18 cellular contexts compared by ENCODE assay signal in the genomic region with DNA sequence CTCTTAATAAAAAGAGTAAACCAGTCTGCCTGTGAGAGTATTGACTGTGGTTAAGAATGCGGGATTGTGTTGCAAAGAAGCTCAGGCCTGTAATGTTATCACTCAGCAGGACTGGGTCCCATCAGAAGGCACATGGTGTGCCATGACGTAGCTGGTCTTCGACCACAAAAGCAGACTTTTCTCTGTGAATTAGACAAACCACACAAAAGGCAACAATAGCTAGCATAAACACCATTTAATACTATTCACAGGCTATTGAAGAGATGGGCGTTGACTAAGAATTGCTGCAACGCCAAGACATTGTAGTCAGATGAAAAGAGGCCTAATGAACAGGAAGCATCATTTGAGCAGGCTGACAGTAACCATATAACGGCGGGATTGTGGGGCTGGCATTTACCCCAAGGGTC.
DNase-seq lines count a peak whose midpoint lies in the region; ATAC-seq and TF ChIP-seq lines count a peak whose summit lies in the region.
"Had no signal": no experiment of that assay in that cellular context is flagged by ENCODE, and none has a peak within 500 bp of the region (broad histone marks: within the 10 kb centered on the region; RNA-seq: fewer than 3 reads in every experiment).

No MANE protein-coding gene starts in this region.

- H3K4me1 Mint-ChIP-seq in GM23338, result peaks cover 27% of the 10 kb centered on the region
- H3K4me1 Mint-ChIP-seq in CD4-positive, alpha-beta memory T cell, result no peaks in the 10 kb centered on the region
- H3K4me1 Mint-ChIP-seq: activated B cell treated with CpG ODN at 0.5 μM for 24 hours; CD8-positive, alpha-beta memory T cell had no signal

- TF ChIP-seq RAD21 in neural cell (conservative IDR thresholded peaks at IDR 0.05), result no peak

- H3F3A ChIP-seq in GM23338 (replicated peaks; ENCODE audit: low read depth) (no peaks in the 10 kb centered on the region), neural cell (ENCODE audit: insufficient read depth, low read length, poor library complexity, severe bottlenecking) (peaks cover 4% of the 10 kb centered on the region)

- intact Hi-C loops in CD4-positive, alpha-beta memory T cell (cut with micrococcal nuclease), result no loop called here

- H3K4me2 ChIP-seq in GM23338 (peak overlapping the region; percentile 21; the same call in 1 of the 2 replicates), neural cell (ENCODE audit: low read length) (no peak overlapping the region)

- H3K36me3 Mint-ChIP-seq in GM23338 (ENCODE audit: low read depth), result no peaks in the 10 kb centered on the region; the same call in 2 of the 3 replicates
- no peaks in the 10 kb centered on the region for H3K36me3 Mint-ChIP-seq in CD4-positive, alpha-beta memory T cell
- H3K36me3 Mint-ChIP-seq: CD8-positive, alpha-beta memory T cell had no signal

- TF ChIP-seq CTCF in GM23338 (conservative IDR thresholded peaks at IDR 0.05; ENCODE audit: low read depth in 2 of 2) (no peak), neural cell (IDR thresholded peaks at IDR 0.05; ENCODE audit: poor library complexity, severe bottlenecking) (no peak)

- peaks cover 27% of the 10 kb centered on the region for H3K4me1 ChIP-seq in GM23338 (ENCODE audit: insufficient read depth)
- H3K4me1 ChIP-seq in CD4-positive, alpha-beta memory T cell (ENCODE audit: insufficient read depth, low read length), result no peaks in the 10 kb centered on the region

- H3K27me3 ChIP-seq in GM23338 (ENCODE audit: insufficient read depth), result no peaks in the 10 kb centered on the region
- no peaks in the 10 kb centered on the region for H3K27me3 ChIP-seq in neural cell (ENCODE audit: insufficient read depth, low read depth, low read length)
- H3K27me3 ChIP-seq in CD4-positive, alpha-beta memory T cell (ENCODE audit: insufficient read depth, low read length), result no peaks in the 10 kb centered on the region
- H3K27me3 ChIP-seq: ovary had no signal

- peaks cover 5% of the 10 kb centered on the region for H3K27me3 Mint-ChIP-seq in GM23338 (ENCODE audit: insufficient read depth, low read depth, poor library complexity)
- peaks cover 7 to 11% of the 10 kb centered on the region in 2 donors for H3K27me3 Mint-ChIP-seq in CD4-positive, alpha-beta memory T cell
- H3K27me3 Mint-ChIP-seq: activated B cell treated with CpG ODN at 0.5 μM for 24 hours had no signal

- no peak overlapping the region for H3K4me3 ChIP-seq in GM23338
- H3K4me3 ChIP-seq in neural cell (ENCODE audit: low read length), result no peak overlapping the region
- no peak overlapping the region for H3K4me3 ChIP-seq in CD4-positive, alpha-beta memory T cell (ENCODE audit: low read length in 2 of 2)
- H3K4me3 ChIP-seq: ovary, skin epidermis, thoracic aorta had no signal

- H4K20me1 ChIP-seq in GM23338 (replicated peaks; ENCODE audit: insufficient read depth), result no peaks in the 10 kb centered on the region
- no peaks in the 10 kb centered on the region for H4K20me1 ChIP-seq in neural cell (ENCODE audit: insufficient read depth)

- CTCF ChIA-PET in CD4-positive, alpha-beta memory T cell (lab: Charles Lee; ENCODE audit: partially characterized antibody), result no interaction called here

- no peak overlapping the region for H3K27ac Mint-ChIP-seq in GM23338
- H3K27ac Mint-ChIP-seq in CD4-positive, alpha-beta memory T cell, result no peak overlapping the region
- H3K27ac Mint-ChIP-seq: activated B cell treated with CpG ODN at 0.5 μM for 24 hours; activated T-helper 1 cell treated with anti-CD3 and anti-CD28 coated beads, Interleukin-12 subunit alpha, Interleukin-12 subunit beta, Interleukin-2, Interleukin-4 antibody, amounts not matched to agents 30 ng/mL and 10 ng/mL and 1 ng/mL, durations not matched to agents 14 hours and 24 hours and 36 hours; CD8-positive, alpha-beta memory T cell; T-helper 1 cell treated with Interleukin-12 subunit alpha and Interleukin-12 subunit beta and Interleukin-4 antibody, amounts not matched to agents 30 μg/mL and 1 μg/mL, for 36 hours had no signal

- ATAC-seq in GM23338 (peak; percentile 91), HG02852 (IDR thresholded peaks at IDR 0.05; ENCODE audit: unreplicated experiment) (no peak), GM18873 (IDR thresholded peaks at IDR 0.05; ENCODE audit: low FRiP score, unreplicated experiment) (no peak)
- ATAC-seq: left ventricle myocardium superior had no signal

- DNase-seq in GM23338 (ENCODE audit: low spot score) (peak; percentile 50), NCI-H2107 treated with DMSO at 0.1 percent for 48 hours (lab: John Stamatoyannopoulos, UW; ENCODE audit: unreplicated experiment) (peak; percentile 98), caudate nucleus (lab: John Stamatoyannopoulos, UW) (peak in 39 of 61 donors; percentile 4 to 73 (median 22)), SKM-1 (lab: John Stamatoyannopoulos, UW; ENCODE audit: unreplicated experiment) (no peak)
- no peak for DNase-seq in CD4-positive, alpha-beta memory T cell
- DNase-seq: activated B cell treated with CpG ODN at 0.5 μM for 24 hours; CD8-positive, alpha-beta memory T cell; left ventricle myocardium superior; NCI-H2227 treated with DMSO at 0.1 percent for 48 hours; ovary; SHP77 had no signal

- no peaks in the 10 kb centered on the region for H3K9me3 ChIP-seq in neural cell (ENCODE audit: low read length)
- H3K9me3 ChIP-seq in CD4-positive, alpha-beta memory T cell (ENCODE audit: control insufficient read depth in 1 of 2, low read length in 2 of 2), result no peaks in the 10 kb centered on the region
- H3K9me3 ChIP-seq: ovary, thoracic aorta had no signal

- POLR2A ChIA-PET in CD4-positive, alpha-beta memory T cell (lab: Charles Lee; ENCODE audit: partially characterized antibody), result no interaction called here

- no peak overlapping the region for H3K9ac ChIP-seq in neural cell (ENCODE audit: low read length)

- H3K9me2 ChIP-seq in GM23338 (ENCODE audit: insufficient read depth) (0 out of 2 replicates have a peak, but pooled peaks cover 7% of the 10 kb centered on the region), neural cell (ENCODE audit: insufficient read depth, low read length) (no peaks in the 10 kb centered on the region)

- H3K9me3 Mint-ChIP-seq in GM23338, result no peaks in the 10 kb centered on the region
- peaks cover 0 to 5% (median 0%) of the 10 kb centered on the region in 8 donors for H3K9me3 Mint-ChIP-seq in CD4-positive, alpha-beta memory T cell
- H3K9me3 Mint-ChIP-seq: activated B cell treated with CpG ODN at 0.5 μM for 24 hours; activated T-helper 1 cell treated with anti-CD3 and anti-CD28 coated beads, Interleukin-12 subunit alpha, Interleukin-12 subunit beta, Interleukin-2, Interleukin-4 antibody, amounts not matched to agents 30 ng/mL and 10 ng/mL and 1 ng/mL, durations not matched to agents 14 hours and 24 hours and 36 hours; T-helper 1 cell treated with Interleukin-12 subunit alpha and Interleukin-12 subunit beta and Interleukin-4 antibody, amounts not matched to agents 30 μg/mL and 1 μg/mL, for 36 hours had no signal

- H2AFZ ChIP-seq in GM23338, result peak overlapping the region; percentile 40; the same call in 1 of the 2 replicates
- H2AFZ ChIP-seq in neural cell (ENCODE audit: low read depth, low read length), result peak overlapping the region; percentile 34

- H3K79me2 ChIP-seq in GM23338 (replicated peaks; ENCODE audit: insufficient read depth) (no peaks in the 10 kb centered on the region), neural cell (replicated peaks; ENCODE audit: insufficient read depth, low read length) (no peaks in the 10 kb centered on the region)

- no peak overlapping the region for H3K4me3 Mint-ChIP-seq in GM23338
- no peak overlapping the region for H3K4me3 Mint-ChIP-seq in CD4-positive, alpha-beta memory T cell
- H3K4me3 Mint-ChIP-seq: activated B cell treated with CpG ODN at 0.5 μM for 24 hours; activated T-helper 1 cell treated with anti-CD3 and anti-CD28 coated beads, Interleukin-12 subunit alpha, Interleukin-12 subunit beta, Interleukin-2, Interleukin-4 antibody, amounts not matched to agents 30 ng/mL and 10 ng/mL and 1 ng/mL, durations not matched to agents 14 hours and 24 hours and 36 hours; CD8-positive, alpha-beta memory T cell; T-helper 1 cell treated with Interleukin-12 subunit alpha and Interleukin-12 subunit beta and Interleukin-4 antibody, amounts not matched to agents 30 μg/mL and 1 μg/mL, for 36 hours had no signal

- H3K36me3 ChIP-seq in GM23338 (ENCODE audit: insufficient read depth) (no peaks in the 10 kb centered on the region), neural cell (ENCODE audit: insufficient read depth, low read length) (no peaks in the 10 kb centered on the region)
- H3K36me3 ChIP-seq in CD4-positive, alpha-beta memory T cell (ENCODE audit: insufficient read depth, low read length), result no peaks in the 10 kb centered on the region
- H3K36me3 ChIP-seq: ovary, thoracic aorta had no signal

- TF ChIP-seq EP300 in neural cell (conservative IDR thresholded peaks at IDR 0.05; ENCODE audit: poor library complexity, severe bottlenecking), result no peak

- H3K27ac ChIP-seq in GM23338 (ENCODE audit: low read depth) (no peak overlapping the region; the same call in 1 of the 2 replicates), caudate nucleus (ENCODE audit: low read depth, low read length) (peak overlapping the region; percentile 69), neural cell (ENCODE audit: low read length) (no peak overlapping the region)
- H3K27ac ChIP-seq in CD4-positive, alpha-beta memory T cell (ENCODE audit: low read depth, low read length), result no peak overlapping the region
- H3K27ac ChIP-seq: ovary, skin epidermis, thoracic aorta had no signal

TF ChIP-seq in GM23338, 12 proteins besides CTCF, POLR2A, EP300 and RAD21 (continues in another document):
- TF ChIP-seq CREB1 (CRISPR knock-in tag; IDR thresholded peaks at IDR 0.05; ENCODE audit: low read depth), result peak; percentile 72; the same call in 1 of the 2 replicates
- no peak for TF ChIP-seq ZNF331 (CRISPR knock-in tag; IDR thresholded peaks at IDR 0.05; ENCODE audit: low read depth)
- no peak for TF ChIP-seq EZH2phosphoT487 (IDR thresholded peaks at IDR 0.05; ENCODE audit: unreplicated experiment)
- TF ChIP-seq NANOG (IDR thresholded peaks at IDR 0.05; ENCODE audit: borderline replicate concordance), result no peak

TF ChIP-seq in neural cell, 6 proteins besides CTCF, POLR2A, EP300 and RAD21 (continues in another document):
- TF ChIP-seq EZH2 (IDR thresholded peaks at IDR 0.05; ENCODE audit: borderline replicate concordance, insufficient read depth, low read length, poor library complexity, severe bottlenecking) (no peak), MXI1 (conservative IDR thresholded peaks at IDR 0.05; ENCODE audit: poor library complexity, severe bottlenecking) (no peak), POLR2AphosphoS5 (IDR thresholded peaks at IDR 0.05) (no peak)

Comparison
In these comparisons a context has a peak if more than half of its experiments do, and no peak if none do; other contexts are left out.
1. DNase-seq: peak in GM23338 (single experiment), NCI-H2107 treated with DMSO at 0.1 percent for 48 hours (single experiment) and caudate nucleus (39 of 61); none in SKM-1 (single experiment) and CD4-positive, alpha-beta memory T cell (0 of 5).